In the genomic region with DNA sequence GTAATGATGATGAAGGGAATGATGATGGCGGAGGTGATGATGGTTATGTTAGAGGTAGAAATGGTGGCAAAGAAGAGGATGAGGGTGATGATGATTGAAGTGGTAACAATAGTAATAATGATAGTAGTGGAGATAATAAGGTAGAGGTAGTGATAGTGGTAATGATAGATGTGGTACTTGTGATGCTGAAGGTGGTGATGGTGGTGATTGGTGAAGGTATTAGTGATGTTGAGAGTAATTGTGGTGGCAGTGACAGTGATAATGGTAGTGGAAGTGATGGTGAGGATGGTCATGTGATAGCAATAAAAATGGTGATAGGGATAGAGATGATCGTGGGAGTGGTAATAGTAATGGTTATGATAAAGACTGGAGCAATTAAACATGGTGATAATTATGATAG, we compare ENCODE assay signal across 24 cellular contexts.
"Had no signal": no experiment of that assay in that cellular context is flagged by ENCODE, and none has a peak within 500 bp of the region (broad histone marks: within the 10 kb centered on the region; RNA-seq: fewer than 3 reads in every experiment).

No MANE protein-coding gene starts in this region.

- H3K9me3 ChIP-seq: lower lobe of right lung, ovary, right lobe of liver, suprapubic skin, transverse colon, upper lobe of right lung, vagina had no signal

- DNase-seq: dorsolateral prefrontal cortex; effector CD4-positive, alpha-beta T cell; hypothalamus; immature natural killer cell; kidney glomerular epithelial cell; left colon; left ventricle myocardium superior; lower lobe of right lung; naive thymus-derived CD8-positive, alpha-beta T cell; nephron progenitor cell; nucleus accumbens; ovary; retina; right lobe of liver; small intestine; stimulated activated CD4-positive, alpha-beta T cell treated with anti-CD3 and anti-CD28 coated beads, Interleukin-15, amount 100 ng/mL, for 24 hours; stimulated activated CD4-positive, alpha-beta T cell treated with anti-CD3 and anti-CD28 coated beads, Interleukin-2, amount 100 ng/mL, for 48 hours; stimulated activated CD8-positive, alpha-beta memory T cell treated with anti-CD3 and anti-CD28 coated beads, Interleukin-4, amount 100 ng/mL, for 48 hours; stimulated activated naive CD4-positive, alpha-beta T cell treated with Interleukin-2 at 50 U/mL for 16 hours; transverse colon; upper lobe of right lung had no signal

- H3K36me3 Mint-ChIP-seq: immature natural killer cell; naive thymus-derived CD8-positive, alpha-beta T cell had no signal

- FAIRE-seq: frontal cortex, small intestine had no signal

- H3K9me3 Mint-ChIP-seq: immature natural killer cell had no signal

- H3K4me3 ChIP-seq: dorsolateral prefrontal cortex, lower lobe of right lung, ovary, right lobe of liver, suprapubic skin, transverse colon, upper lobe of right lung, vagina had no signal

- H3K4me1 ChIP-seq: lower lobe of right lung, right lobe of liver, upper lobe of right lung, vagina had no signal

- H3K27ac ChIP-seq: dorsolateral prefrontal cortex, lower lobe of right lung, ovary, right lobe of liver, transverse colon, upper lobe of right lung, vagina had no signal

- H3K27me3 Mint-ChIP-seq: naive thymus-derived CD8-positive, alpha-beta T cell had no signal

- H3K4me3 Mint-ChIP-seq: immature natural killer cell; naive thymus-derived CD8-positive, alpha-beta T cell; nephron progenitor cell had no signal

- H3K36me3 ChIP-seq: lower lobe of right lung, ovary, right lobe of liver, suprapubic skin, transverse colon, upper lobe of right lung, vagina had no signal

- H3K27ac Mint-ChIP-seq: immature natural killer cell; naive thymus-derived CD8-positive, alpha-beta T cell; nephron progenitor cell had no signal

- H3K27me3 ChIP-seq: ovary, right lobe of liver, suprapubic skin, transverse colon, upper lobe of right lung, vagina had no signal

- ATAC-seq: left colon; left ventricle myocardium superior; lower lobe of right lung; naive thymus-derived CD8-positive, alpha-beta T cell; right lobe of liver; upper lobe of right lung had no signal
